In the genomic region with DNA sequence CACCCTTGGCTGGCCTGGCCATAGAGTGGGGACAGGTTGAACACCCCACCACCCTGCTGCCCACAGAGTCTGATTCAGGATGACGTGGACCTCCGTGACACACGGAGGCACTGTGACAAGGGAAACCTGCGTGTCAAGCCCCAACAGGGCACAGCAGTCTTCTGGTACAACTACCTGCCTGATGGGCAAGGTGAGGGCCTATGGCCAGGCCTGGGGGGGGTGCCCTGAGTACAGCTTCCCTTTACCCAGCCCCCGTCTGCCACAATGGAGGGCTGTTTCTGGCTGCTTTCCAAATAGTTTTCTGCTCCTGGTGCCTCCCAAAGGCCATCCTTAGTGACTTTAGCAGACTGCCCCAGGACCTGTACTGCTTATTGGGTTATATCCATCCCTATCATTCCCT, we compare ENCODE assay signal across 10 cellular contexts. TPM values are rescaled to one million over a fixed set of nuclear protein-coding genes. Genes with fewer than 3 reads are reported as not detected.
DNase-seq lines count a peak whose midpoint lies in the region; ATAC-seq, FAIRE-seq and TF ChIP-seq lines count a peak whose summit lies in the region.
"Had no signal": no experiment of that assay in that cellular context is flagged by ENCODE, and none has a peak within 500 bp of the region (broad histone marks: within the 10 kb centered on the region; RNA-seq: fewer than 3 reads in every experiment).

No MANE protein-coding gene starts in this region.

- peak overlapping the region; percentile 99 for H3K4me3 Mint-ChIP-seq in MCF 10A (ENCODE audit: unreplicated experiment)
- peak overlapping the region in 9 of 10 donors; percentile 94 to 100 (median 97) for H3K4me3 Mint-ChIP-seq in naive thymus-derived CD4-positive, alpha-beta T cell

- intact Hi-C loops in MCF 10A (cut with micrococcal nuclease), result loop anchor here (2.0 to 5.0 kb wide), 2 partner anchors 17 to 89 kb away; a partner anchor contains a TSS
- intact Hi-C loops in naive thymus-derived CD4-positive, alpha-beta T cell (cut with micrococcal nuclease), result loop anchor here (2.0 to 10.0 kb wide), 5 partner anchors 89 to 669 kb away; a partner anchor contains a TSS

- peak; percentile 58 for FAIRE-seq in HTR-8/SVneo (lab: Jason Lieb, UNC)

- no peaks in the 10 kb centered on the region for H3K27me3 Mint-ChIP-seq in MCF 10A (ENCODE audit: insufficient read depth, unreplicated experiment)
- H3K27me3 Mint-ChIP-seq in naive thymus-derived CD4-positive, alpha-beta T cell, result no peaks in the 10 kb centered on the region

- H3K36me3 Mint-ChIP-seq in MCF 10A (ENCODE audit: insufficient read depth, unreplicated experiment), result peaks cover 35% of the 10 kb centered on the region
- peaks cover 0 to 5% (median 0%) of the 10 kb centered on the region in 5 donors for H3K36me3 Mint-ChIP-seq in naive thymus-derived CD4-positive, alpha-beta T cell

- H3K9me3 ChIP-seq in naive thymus-derived CD4-positive, alpha-beta T cell (ENCODE audit: control insufficient read depth in 2 of 3, low read length in 3 of 3), result no peaks in the 10 kb centered on the region

- peaks cover 18% of the 10 kb centered on the region for H3K79me2 ChIP-seq in ACC112 (ENCODE audit: control insufficient read depth, insufficient read depth, low read length, unreplicated experiment)

- H3K27ac Mint-ChIP-seq in MCF 10A (ENCODE audit: low read depth, unreplicated experiment), result peak overlapping the region; percentile 99
- H3K27ac Mint-ChIP-seq in naive thymus-derived CD4-positive, alpha-beta T cell, result peak overlapping the region in 6 of 9 donors; percentile 41 to 100 (median 98)

- H3K27ac ChIP-seq in ACC112 (ENCODE audit: low read depth, low read length), result peak overlapping the region; percentile 85; the same call in 1 of the 2 replicates
- H3K27ac ChIP-seq in naive thymus-derived CD4-positive, alpha-beta T cell (ENCODE audit: low read depth, low read length), result no peak overlapping the region

- no peaks in the 10 kb centered on the region for H3K27me3 ChIP-seq in ACC112 (ENCODE audit: insufficient read depth, low read length)
- H3K27me3 ChIP-seq in naive thymus-derived CD4-positive, alpha-beta T cell (ENCODE audit: control insufficient read depth in 2 of 2, insufficient read depth in 2 of 2, low read length in 2 of 2), result no peaks in the 10 kb centered on the region
- H3K27me3 ChIP-seq: brain microvascular endothelial cell had no signal

- peaks cover 15% of the 10 kb centered on the region for H3K4me1 ChIP-seq in ACC112 (ENCODE audit: control insufficient read depth, insufficient read depth, low read length, unreplicated experiment)
- peaks cover 8 to 16% of the 10 kb centered on the region in 2 donors for H3K4me1 ChIP-seq in naive thymus-derived CD4-positive, alpha-beta T cell (ENCODE audit: control insufficient read depth in 2 of 2, insufficient read depth in 2 of 2, low read length in 2 of 2)

- POLR2A ChIA-PET in MCF 10A (lab: Yijun Ruan, JAX), result interaction anchor here (1.1 to 8.3 kb wide), 8 partner anchors 13 to 127 kb away, joined by 3 to 251 read pairs (median 28); a partner anchor contains a TSS
- POLR2A ChIA-PET in naive thymus-derived CD4-positive, alpha-beta T cell (lab: Charles Lee), result interaction anchor here (0.8 to 10.4 kb wide), 8 partner anchors 8 to 334 kb away, joined by 3 to 247 read pairs (median 9); a partner anchor contains a TSS

- CTCF ChIA-PET in MCF 10A (lab: Yijun Ruan, JAX), result interaction anchor here (0.6 to 4.6 kb wide), 2 partner anchors 18 to 729 kb away, joined by 3 to 38 read pairs; a partner anchor contains a TSS
- CTCF ChIA-PET in naive thymus-derived CD4-positive, alpha-beta T cell (lab: Charles Lee), result interaction anchor here (1.0 to 2.3 kb wide), 4 partner anchors 9 to 18 kb away, joined by 3 to 11 read pairs (median 9); a partner anchor contains a TSS

- no peak for TF ChIP-seq CTCF in MCF 10A (IDR thresholded peaks at IDR 0.05; ENCODE audit: unreplicated experiment)

- peak overlapping the region; percentile 95 for H3K4me3 ChIP-seq in ACC112 (ENCODE audit: low read depth, low read length)
- peak overlapping the region; percentile 96 for H3K4me3 ChIP-seq in naive thymus-derived CD4-positive, alpha-beta T cell (ENCODE audit: low read length)

- H3K36me3 ChIP-seq in ACC112 (ENCODE audit: insufficient read depth, low read length), result no peaks in the 10 kb centered on the region
- peaks cover 0 to 4% (median 0%) of the 10 kb centered on the region in 3 experiments for H3K36me3 ChIP-seq in naive thymus-derived CD4-positive, alpha-beta T cell (ENCODE audit: control insufficient read depth in 2 of 3, insufficient read depth in 3 of 3, low read length in 3 of 3)
- H3K36me3 ChIP-seq: brain microvascular endothelial cell had no signal

- DNase-seq in HTR-8/SVneo (ENCODE audit: insufficient read length, low spot score) (no peak), MCF 10A (ENCODE audit: unreplicated experiment) (no peak), NCI-H2029 treated with DMSO at 0.1 percent for 48 hours (lab: John Stamatoyannopoulos, UW) (no peak), NCI-H69 (lab: John Stamatoyannopoulos, UW) (no peak)
- DNase-seq in naive thymus-derived CD4-positive, alpha-beta T cell, result no peak
- DNase-seq: brain microvascular endothelial cell, RPMI8226 had no signal

- peaks cover 10% of the 10 kb centered on the region for H3K4me1 Mint-ChIP-seq in MCF 10A (ENCODE audit: insufficient read depth, unreplicated experiment)
- H3K4me1 Mint-ChIP-seq in naive thymus-derived CD4-positive, alpha-beta T cell, result peaks cover 14 to 29% (median 24%) of the 10 kb centered on the region in 7 donors

- H3K9me3 Mint-ChIP-seq in MCF 10A (ENCODE audit: unreplicated experiment), result no peaks in the 10 kb centered on the region
- peaks cover 0 to 3% (median 0%) of the 10 kb centered on the region in 11 donors for H3K9me3 Mint-ChIP-seq in naive thymus-derived CD4-positive, alpha-beta T cell

- no peak for ATAC-seq in naive thymus-derived CD4-positive, alpha-beta T cell
- ATAC-seq in HG03432 (IDR thresholded peaks at IDR 0.05; ENCODE audit: unreplicated experiment), result no peak
- no peak for ATAC-seq in HG02885 (IDR thresholded peaks at IDR 0.05; ENCODE audit: poor library complexity, unreplicated experiment)

- peak overlapping the region; percentile 90 for H2AFZ ChIP-seq in ACC112 (ENCODE audit: low read length, unreplicated experiment)

- no TSS peak for BruUV-seq in MCF 10A (replicated peaks; lab: Mats Ljungman, UMichigan)

RNA-seq across cellular contexts. Expression of a gene that starts 1.2 kb away (rescaled TPM):
- 112 and 116 TPM in 2 replicates for total RNA-seq in MCF 10A (2022)
- 100 to 1,000 TPM; 170 to 335 (median 204) TPM for total RNA-seq in naive thymus-derived CD4-positive, alpha-beta T cell
- polyA plus RNA-seq in naive thymus-derived CD4-positive, alpha-beta T cell, result 100 to 1,000 TPM; 147 to 152 TPM

RNA-seq across cellular contexts. Expression of a gene that starts 12.4 kb away (rescaled TPM):
- total RNA-seq in MCF 10A (2022), result 41.8 and 42.7 TPM in 2 replicates
- 10 to 100 TPM; 18.9 to 28.6 (median 24.1) TPM for total RNA-seq in naive thymus-derived CD4-positive, alpha-beta T cell
- 10 to 100 TPM; 24.2 to 24.6 TPM for polyA plus RNA-seq in naive thymus-derived CD4-positive, alpha-beta T cell

RNA-seq across cellular contexts. Expression of a gene that starts 15.9 kb away (rescaled TPM):
- 77.8 and 86.5 TPM in 2 replicates for total RNA-seq in MCF 10A (2022)
- total RNA-seq in naive thymus-derived CD4-positive, alpha-beta T cell, result 100 to 1,000 TPM in 1 of 5 experiments, 10 to 100 TPM in 4; 63.8 to 110 (median 89.3) TPM
- 100 to 1,000 TPM; 191 to 205 TPM for polyA plus RNA-seq in naive thymus-derived CD4-positive, alpha-beta T cell

RNA-seq across cellular contexts. Expression of a gene that starts 16.0 kb away (rescaled TPM):
- total RNA-seq in MCF 10A (2022), result 18.8 and 26.1 TPM in 2 replicates
- total RNA-seq in naive thymus-derived CD4-positive, alpha-beta T cell, result 10 to 100 TPM; 37.9 to 74.7 (median 53.1) TPM
- polyA plus RNA-seq in naive thymus-derived CD4-positive, alpha-beta T cell, result 10 to 100 TPM; 19.7 to 28.0 TPM

RNA-seq across cellular contexts. Expression of a gene that starts 23.2 kb away (rescaled TPM):
- 317 and 476 TPM in 2 replicates for total RNA-seq in MCF 10A (2022)
- 100 to 1,000 TPM; 102 to 206 (median 121) TPM for total RNA-seq in naive thymus-derived CD4-positive, alpha-beta T cell
- 100 to 1,000 TPM; 109 to 123 TPM for polyA plus RNA-seq in naive thymus-derived CD4-positive, alpha-beta T cell
